8 cellular contexts compared by ENCODE assay signal in the genomic region with DNA sequence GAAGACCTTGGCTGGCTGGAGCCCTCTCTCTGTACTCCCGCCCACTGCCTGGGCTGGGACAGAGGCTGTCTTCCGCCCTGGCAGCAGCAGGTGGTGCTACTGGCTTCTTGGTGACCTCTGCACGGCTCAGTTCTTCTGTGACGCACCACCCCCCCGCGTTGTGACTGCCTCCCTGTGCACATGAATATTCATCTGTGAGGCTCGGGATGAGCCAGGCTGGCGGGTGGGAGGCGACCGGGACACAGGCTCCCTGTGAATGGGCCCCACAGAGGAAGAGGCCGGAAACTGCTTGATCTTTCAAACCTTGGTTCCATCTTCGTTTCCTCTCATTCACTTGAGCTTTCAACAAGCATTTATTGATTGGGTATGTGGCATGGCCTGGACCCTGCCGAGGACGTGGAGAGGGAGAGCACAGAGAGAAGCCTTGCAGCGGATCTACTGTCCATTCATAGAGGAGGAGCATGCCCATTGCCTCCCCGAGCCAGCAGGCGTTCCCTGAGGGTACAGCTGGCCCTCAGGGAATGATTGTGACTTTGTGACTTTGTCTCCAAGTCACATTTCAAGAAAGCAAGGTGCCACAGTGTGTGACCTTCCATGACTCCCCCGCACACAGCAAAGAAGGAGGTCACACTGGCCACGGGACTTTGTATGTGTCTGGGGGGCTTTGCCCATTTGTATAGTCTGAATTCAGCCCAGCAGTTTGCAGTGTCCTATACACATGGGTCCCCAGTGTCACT. TPM values are rescaled to one million over a fixed set of nuclear protein-coding genes. Genes with fewer than 3 reads are reported as not detected.
DNase-seq lines count a peak whose midpoint lies in the region; ATAC-seq and TF ChIP-seq lines count a peak whose summit lies in the region.

No MANE protein-coding gene starts in this region.

- no peak overlapping the region for H3K4me3 Mint-ChIP-seq in activated B cell treated with CpG ODN at 0.5 μM for 24 hours

- CTCF ChIA-PET in activated B cell treated with CpG ODN at 0.5 μM for 24 hours (lab: Charles Lee), result interaction anchor here (1.6 kb wide), 1 partner anchor 11 kb away, joined by 4 read pairs; no protein-coding TSS in a partner anchor

- H3K9me3 Mint-ChIP-seq in activated B cell treated with CpG ODN at 0.5 μM for 24 hours, result no peaks in the 10 kb centered on the region

- peaks cover 18% of the 10 kb centered on the region for H3K36me3 Mint-ChIP-seq in activated B cell treated with CpG ODN at 0.5 μM for 24 hours (ENCODE audit: low read depth)

- no peak overlapping the region for H3K27ac Mint-ChIP-seq in activated B cell treated with CpG ODN at 0.5 μM for 24 hours

- H3K4me1 Mint-ChIP-seq in activated B cell treated with CpG ODN at 0.5 μM for 24 hours, result peaks cover 6% of the 10 kb centered on the region

- intact Hi-C loops in activated B cell treated with CpG ODN at 0.5 μM for 24 hours (cut with micrococcal nuclease), result loop anchor here (1.0 kb wide), 1 partner anchor 21 kb away; no protein-coding TSS in a partner anchor

- DNase-seq in EH (ENCODE audit: low read depth), result peak; percentile 75
- DNase-seq in activated B cell treated with CpG ODN at 0.5 μM for 24 hours, result no peak
- DNase-seq in hypothalamus (lab: John Stamatoyannopoulos, UW), result peak in 50 of 51 donors; percentile 41 to 98 (median 88)
- peak; percentile 89 for DNase-seq in retina
- DNase-seq in activated T-cell treated with anti-CD3 and anti-CD28 coated beads, Interleukin-2, amount 50 U/mL, for 1 hour, result no peak
- no peak for DNase-seq in GF-D8 (lab: John Stamatoyannopoulos, UW)

- POLR2A ChIA-PET in activated B cell treated with CpG ODN at 0.5 μM for 24 hours (lab: Charles Lee), result no interaction called here

- ATAC-seq in HG03439 (IDR thresholded peaks at IDR 0.05; ENCODE audit: unreplicated experiment), result peak; percentile 71
- ATAC-seq in activated B cell treated with CpG ODN at 0.5 μM for 24 hours (ENCODE audit: low read depth), result peak; percentile 96
- no peak for ATAC-seq in HG02973 (IDR thresholded peaks at IDR 0.05; ENCODE audit: unreplicated experiment)

- peaks cover 2% of the 10 kb centered on the region for H3K27me3 Mint-ChIP-seq in activated B cell treated with CpG ODN at 0.5 μM for 24 hours

- TF ChIP-seq CTCF in activated B cell treated with CpG ODN at 0.5 μM for 24 hours (IDR thresholded peaks at IDR 0.05), result no peak

RNA-seq across cellular contexts. Expression of a gene that starts 45.0 kb away (rescaled TPM):
- 3.3 and 6.7 TPM in 2 replicates for total RNA-seq in activated B cell treated with CpG ODN at 0.5 μM for 24 hours

Comparison
In these comparisons a context has a peak if more than half of its experiments do, and no peak if none do; other contexts are left out.
1. DNase-seq: peak in EH (single experiment), hypothalamus (50 of 51) and retina (single experiment); none in activated B cell treated with CpG ODN at 0.5 μM for 24 hours (single experiment), activated T-cell treated with anti-CD3 and anti-CD28 coated beads, Interleukin-2, amount 50 U/mL, for 1 hour (single experiment) and GF-D8 (single experiment).